9 cellular contexts compared by ENCODE assay signal in the genomic region with DNA sequence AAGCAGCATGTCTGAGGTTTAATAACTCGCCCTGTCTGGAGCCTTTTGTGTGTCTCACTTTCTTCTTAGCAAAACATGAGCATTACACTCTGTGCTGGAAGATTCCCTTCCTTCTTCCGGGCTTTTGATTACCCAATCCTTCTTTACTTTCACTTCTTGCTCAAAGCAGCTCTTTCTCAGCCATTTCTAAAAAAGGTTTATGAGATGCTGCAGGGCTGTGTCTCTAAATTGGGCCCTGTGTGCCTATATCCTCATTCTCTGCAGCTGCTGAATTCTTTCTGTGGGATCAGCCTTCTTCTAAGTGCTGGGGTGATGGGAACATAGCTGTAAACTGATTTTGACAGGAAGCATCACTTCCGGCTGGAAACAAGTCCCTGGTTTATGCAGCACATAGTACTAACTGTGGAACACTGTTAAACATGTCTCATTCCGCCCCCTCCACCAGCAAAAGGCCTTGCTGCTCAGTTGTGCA.
DNase-seq lines count a peak whose midpoint lies in the region; ATAC-seq lines count a peak whose summit lies in the region.
"Had no signal": no experiment of that assay in that cellular context is flagged by ENCODE, and none has a peak within 500 bp of the region (broad histone marks: within the 10 kb centered on the region; RNA-seq: fewer than 3 reads in every experiment).

No MANE protein-coding gene starts in this region.

- 49% methylated on average over 4 of the region's 4 CpGs for WGBS in right cardiac atrium

- H3K4me3 Mint-ChIP-seq in T-helper 17 cell, result peak overlapping the region; percentile 53

- ATAC-seq in HG02759 (IDR thresholded peaks at IDR 0.05; ENCODE audit: unreplicated experiment) (peak; percentile 61), T-helper 17 cell (no peak), right cardiac atrium (peak; percentile 62 to 68), HG03378 (IDR thresholded peaks at IDR 0.05; ENCODE audit: unreplicated experiment) (no peak), GM21529 (IDR thresholded peaks at IDR 0.05; ENCODE audit: unreplicated experiment) (no peak)

- no peaks in the 10 kb centered on the region for H3K27me3 ChIP-seq in right cardiac atrium (ENCODE audit: control insufficient read depth, insufficient read depth)
- H3K27me3 ChIP-seq: Peyer's patch had no signal

- intact Hi-C loops in right cardiac atrium (cut with DNase I), result no loop called here

- H3K4me3 ChIP-seq in right cardiac atrium (ENCODE audit: low read length), result no peak overlapping the region
- H3K4me3 ChIP-seq: Peyer's patch had no signal

- H3K27me3 Mint-ChIP-seq in T-helper 17 cell, result no peaks in the 10 kb centered on the region

- no peak overlapping the region for H3K27ac Mint-ChIP-seq in T-helper 17 cell

- DNase-seq in T-helper 17 cell (no peak), right cardiac atrium (no peak), substantia nigra (lab: John Stamatoyannopoulos, UW) (peak in 5 of 49 donors; percentile 5 to 27 (median 18)), GOT3 (lab: John Stamatoyannopoulos, UW) (no peak)
- DNase-seq in central memory CD4-positive, alpha-beta T cell, result no peak
- DNase-seq: Peyer's patch had no signal

- H3K27ac ChIP-seq in right cardiac atrium (ENCODE audit: low read length), result peak overlapping the region; percentile 18
- H3K27ac ChIP-seq in substantia nigra (ENCODE audit: low read depth, low read length, poor library complexity, severe bottlenecking), result peak overlapping the region; percentile 41

- H3K9me3 ChIP-seq in T-helper 17 cell (ENCODE audit: control insufficient read depth, low read length, poor library complexity, severe bottlenecking), result no peaks in the 10 kb centered on the region
- H3K9me3 ChIP-seq in right cardiac atrium (ENCODE audit: control insufficient read depth, low read length), result no peaks in the 10 kb centered on the region
- H3K9me3 ChIP-seq: Peyer's patch had no signal

- H3K4me1 ChIP-seq in right cardiac atrium (ENCODE audit: control insufficient read depth, insufficient read depth, low read length), result peaks cover 8% of the 10 kb centered on the region

- peaks cover 6% of the 10 kb centered on the region for H3K4me1 Mint-ChIP-seq in T-helper 17 cell

- H3K36me3 Mint-ChIP-seq in T-helper 17 cell (ENCODE audit: low read depth), result no peaks in the 10 kb centered on the region

Comparison
In these comparisons a context has a peak if more than half of its experiments do, and no peak if none do; other contexts are left out.
1. ATAC-seq: peak in HG02759 (single experiment) and right cardiac atrium (2 of 2); none in T-helper 17 cell (single experiment), HG03378 (single experiment) and GM21529 (single experiment).